ENCODE assay signal across 9 cellular contexts in the genomic region with DNA sequence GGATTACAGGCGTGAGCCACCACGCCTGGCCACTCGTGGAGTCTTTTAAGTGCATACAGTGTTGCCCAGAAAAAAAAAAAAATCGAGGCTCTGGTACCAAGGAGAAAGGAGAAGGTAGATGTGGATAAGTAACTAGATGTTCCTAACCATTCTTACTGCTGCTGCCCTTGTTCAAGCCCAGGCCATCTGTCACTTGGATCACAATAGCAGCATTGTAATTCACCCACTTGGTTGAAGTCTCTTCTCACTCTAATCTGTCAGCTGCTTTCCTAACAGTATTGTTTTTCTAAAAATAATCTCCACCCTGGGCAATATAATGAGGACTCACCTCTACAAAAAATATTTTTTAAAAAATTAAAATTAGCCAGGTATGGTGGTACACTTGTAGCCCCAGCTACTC.
"Had no signal": no experiment of that assay in that cellular context is flagged by ENCODE, and none has a peak within 500 bp of the region (broad histone marks: within the 10 kb centered on the region; RNA-seq: fewer than 3 reads in every experiment).

No MANE protein-coding gene starts in this region.

- H3K4me1 ChIP-seq: neural progenitor cell, pancreas, suprapubic skin had no signal

- H3K27ac ChIP-seq: neural progenitor cell, pancreas, suprapubic skin had no signal

- ATAC-seq: activated naive CD8-positive, alpha-beta T cell treated with anti-CD3 and anti-CD28 coated beads, Interleukin-2, amount 50 U/mL, for 24 hours; left ventricle myocardium superior; pancreas had no signal

- H3K9me3 ChIP-seq: pancreas, suprapubic skin had no signal

- DNase-seq: activated naive CD4-positive, alpha-beta T cell treated with Interleukin-2 at 50 U/mL for 16 hours; activated naive CD8-positive, alpha-beta T cell treated with anti-CD3 and anti-CD28 coated beads, Interleukin-2, amount 50 U/mL, for 24 hours; activated T-cell treated with anti-CD3 and anti-CD28 coated beads for 4 hours; left ventricle myocardium superior; pancreas; stimulated activated CD4-positive, alpha-beta T cell treated with anti-CD3 and anti-CD28 coated beads, Interleukin-2, amount 100 ng/mL, for 48 hours; stimulated activated naive CD4-positive, alpha-beta T cell treated with Interleukin-2 at 50 U/mL for 16 hours had no signal

- H3K9ac ChIP-seq: neural progenitor cell had no signal

- H3K4me3 ChIP-seq: neural progenitor cell, pancreas, suprapubic skin had no signal

- H3K27me3 ChIP-seq: neural progenitor cell, pancreas, suprapubic skin had no signal

- H3K36me3 ChIP-seq: neural progenitor cell had no signal
